13 cellular contexts compared by ENCODE assay signal in the genomic region with DNA sequence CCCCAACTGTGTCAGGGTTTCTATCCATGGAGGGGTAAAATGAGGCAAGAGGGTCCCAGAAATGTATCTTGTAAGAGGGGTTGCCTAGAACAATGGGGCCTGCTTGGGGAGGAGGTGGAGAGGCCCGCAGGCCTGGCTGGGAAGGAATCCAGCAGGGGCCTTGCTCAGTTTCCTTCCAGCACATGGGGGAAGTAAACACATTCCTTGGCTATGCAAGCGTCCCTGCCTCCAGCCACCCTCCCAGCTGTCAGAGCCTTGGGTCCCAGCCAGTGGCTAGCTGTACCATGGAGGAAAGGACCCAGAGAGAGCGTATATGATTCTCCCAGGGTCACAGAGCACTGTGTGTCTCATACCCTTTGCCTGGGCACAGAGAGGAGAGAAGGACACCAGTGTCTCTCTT.
DNase-seq lines count a peak whose midpoint lies in the region; ATAC-seq, FAIRE-seq and TF ChIP-seq lines count a peak whose summit lies in the region.
"Had no signal": no experiment of that assay in that cellular context is flagged by ENCODE, and none has a peak within 500 bp of the region (broad histone marks: within the 10 kb centered on the region; RNA-seq: fewer than 3 reads in every experiment).

No MANE protein-coding gene starts in this region.

- H3K79me2 ChIP-seq in K562 (ENCODE audit: control insufficient read depth, insufficient read depth, low read length), result no peaks in the 10 kb centered on the region

- H4K20me1 ChIP-seq in K562 (replicated peaks; ENCODE audit: control insufficient read depth, insufficient read depth, low read length), result no peaks in the 10 kb centered on the region

- H3K27me3 Mint-ChIP-seq in endodermal cell (ENCODE audit: insufficient read depth), result no peaks in the 10 kb centered on the region

- no peak overlapping the region for H3K4me3 Mint-ChIP-seq in endodermal cell
- H3K4me3 Mint-ChIP-seq: activated CD8-positive, alpha-beta T cell treated with anti-CD3 and anti-CD28 coated beads, Interleukin-2, amount 10 ng/mL, durations not matched to agents 7 days and 5 days; B cell had no signal

- H3K27ac ChIP-seq in K562 (ENCODE audit: extremely low read depth, low read depth, low read length) (0 out of 3 replicates have a peak overlapping the region, but pooled peaks have one; percentile 15), right atrium auricular region (peak overlapping the region; percentile 87 to 89), rectal smooth muscle tissue (ENCODE audit: low read depth, low read length) (peak overlapping the region; percentile 90), endodermal cell (ENCODE audit: low read depth, low read length) (no peak overlapping the region)

- no peaks in the 10 kb centered on the region for H3K9me3 ChIP-seq in K562 (replicated peaks; ENCODE audit: control insufficient read depth, insufficient read depth, low read depth, low read length)
- no peaks in the 10 kb centered on the region for H3K9me3 ChIP-seq in right atrium auricular region
- no peaks in the 10 kb centered on the region for H3K9me3 ChIP-seq in endodermal cell (ENCODE audit: control insufficient read depth, low read length)

- in situ Hi-C loops in K562 (cut with MboI), result no loop called here

- POLR2A ChIA-PET in K562 (lab: Yijun Ruan, JAX), result interaction anchor here (0.7 kb wide), 2 partner anchors 84 to 116 kb away, joined by 3 to 4 read pairs; no protein-coding TSS in a partner anchor

- no peak overlapping the region for H3K4me2 ChIP-seq in K562 (ENCODE audit: insufficient read depth, low read length)

- BruUV-seq in K562 (replicated peaks; lab: Mats Ljungman, UMichigan), result no TSS peak

- no peak for TF ChIP-seq RAD21 in K562 (CRISPR knock-in tag; conservative IDR thresholded peaks at IDR 0.05 in 1 of 2, IDR thresholded peaks at IDR 0.05 in 1 of 2)

- no peak for FAIRE-seq in K562 (lab: Jason Lieb, UNC)
- FAIRE-seq in HTR-8/SVneo (lab: Jason Lieb, UNC), result no peak
- FAIRE-seq: bronchial epithelial cell had no signal

- 56% methylated on average over 2 of the region's 3 CpGs for WGBS in K562 (ENCODE audit: insufficient coverage, low coverage, missing lambda C conversion rate)
- WGBS in endodermal cell (ENCODE audit: insufficient coverage in 1 of 2, insufficient read length in 1 of 2), 2 experiments, result 80 to 89% methylated on average over 3 of the region's 3 CpGs

- no peaks in the 10 kb centered on the region for H3K36me3 Mint-ChIP-seq in endodermal cell (ENCODE audit: low read depth)

- H2AFZ ChIP-seq in K562 (ENCODE audit: low read depth, low read length), result peak overlapping the region; percentile 69

- H3K36me3 ChIP-seq in K562 (ENCODE audit: control insufficient read depth, insufficient read depth, low read length) (no peaks in the 10 kb centered on the region), right atrium auricular region (no peaks in the 10 kb centered on the region), rectal smooth muscle tissue (ENCODE audit: control insufficient read depth, insufficient read depth, low read length) (no peaks in the 10 kb centered on the region), endodermal cell (ENCODE audit: control insufficient read depth, insufficient read depth, low read length) (no peaks in the 10 kb centered on the region)

- H3K9me1 ChIP-seq in K562 (ENCODE audit: control insufficient read depth, insufficient read depth, low read length), result no peaks in the 10 kb centered on the region

- no peak for TF ChIP-seq EP300 in K562 (IDR thresholded peaks at IDR 0.05; ENCODE audit: low read length)

- no peak overlapping the region for H3K4me3 ChIP-seq in K562
- no peak overlapping the region for H3K4me3 ChIP-seq in right atrium auricular region
- H3K4me3 ChIP-seq in rectal smooth muscle tissue (ENCODE audit: low read length), result no peak overlapping the region
- H3K4me3 ChIP-seq in endodermal cell (ENCODE audit: low read length), result no peak overlapping the region

- TF ChIP-seq CTCF in K562 (IDR thresholded peaks at IDR 0.05 in 2 of 3, conservative IDR thresholded peaks at IDR 0.05 in 1 of 3; ENCODE audit: insufficient read depth in 2 of 3, low read depth in 1 of 3, low read length in 3 of 3) (no peak), right atrium auricular region (IDR thresholded peaks at IDR 0.05) (no peak), endodermal cell (conservative IDR thresholded peaks at IDR 0.05) (no peak)

- DNase-seq in AG20443 (ENCODE audit: low spot score) (peak; percentile 82), K562 (ENCODE audit: extremely low read depth in 1 of 4, low spot score in 3 of 4) (no peak), right atrium auricular region (ENCODE audit: low spot score) (peak; percentile 84), HTR-8/SVneo (ENCODE audit: insufficient read length, low spot score) (no peak), endodermal cell (no peak)
- DNase-seq in effector CD8-positive, alpha-beta T cell (lab: John Stamatoyannopoulos, UW), result no peak
- DNase-seq: activated CD8-positive, alpha-beta T cell treated with anti-CD3 and anti-CD28 coated beads, Interleukin-2, amount 10 ng/mL, durations not matched to agents 7 days and 5 days; KG1; NCI-H2227 treated with DMSO at 0.1 percent for 48 hours had no signal

- peaks cover 25% of the 10 kb centered on the region for H3K4me1 Mint-ChIP-seq in endodermal cell
- H3K4me1 Mint-ChIP-seq: B cell had no signal

- ATAC-seq in K562 (no peak), HG03354 (IDR thresholded peaks at IDR 0.05; ENCODE audit: poor library complexity, severe bottlenecking, unreplicated experiment) (no peak)
- ATAC-seq: activated CD8-positive, alpha-beta T cell treated with anti-CD3 and anti-CD28 coated beads, Interleukin-2, amount 10 ng/mL, durations not matched to agents 7 days and 5 days had no signal

- H3K4me1 ChIP-seq in K562 (replicated peaks in 1 of 2; ENCODE audit: control insufficient read depth in 2 of 2, insufficient read depth in 2 of 2, low read length in 2 of 2) (peaks cover 53 to 61% of the 10 kb centered on the region in 2 experiments), right atrium auricular region (peaks cover 0 to 88% of the 10 kb centered on the region in 2 donors), rectal smooth muscle tissue (ENCODE audit: control insufficient read depth, insufficient read depth, low read length) (peaks cover 54% of the 10 kb centered on the region), endodermal cell (ENCODE audit: control insufficient read depth, insufficient read depth, low read length) (peaks cover 7% of the 10 kb centered on the region)

- no peak for TF ChIP-seq POLR2A in K562 (conservative IDR thresholded peaks at IDR 0.05)

- no peak overlapping the region for H3K27ac Mint-ChIP-seq in endodermal cell
- H3K27ac Mint-ChIP-seq: activated CD8-positive, alpha-beta T cell treated with anti-CD3 and anti-CD28 coated beads, Interleukin-2, amount 10 ng/mL, durations not matched to agents 7 days and 5 days; B cell had no signal

- H3K27me3 ChIP-seq in K562 (ENCODE audit: control insufficient read depth in 2 of 2, insufficient read depth in 2 of 2, low read length in 2 of 2) (no peaks in the 10 kb centered on the region), right atrium auricular region (no peaks in the 10 kb centered on the region), rectal smooth muscle tissue (ENCODE audit: control insufficient read depth, insufficient read depth, low read length) (no peaks in the 10 kb centered on the region), endodermal cell (ENCODE audit: control insufficient read depth, insufficient read depth, low read length, poor library complexity, severe bottlenecking) (no peaks in the 10 kb centered on the region)

- H3K9me3 Mint-ChIP-seq in endodermal cell, result no peaks in the 10 kb centered on the region

- CTCF ChIA-PET in K562 (lab: Yijun Ruan, JAX; ENCODE audit: low intra/inter-chr PET ratio), result interaction anchor here (1.6 to 2.6 kb wide), 2 partner anchors 115 to 169 kb away, joined by 10 to 14 read pairs; no protein-coding TSS in a partner anchor

- intact Hi-C loops in K562 (cut with micrococcal nuclease), result loop anchor here (10.0 kb wide), 1 partner anchor 355 kb away; no protein-coding TSS in a partner anchor

- no peak overlapping the region; a peak in 1 of 4 replicates for H3K9ac ChIP-seq in K562 (ENCODE audit: insufficient read depth in 1 of 2, low read depth in 2 of 2, low read length in 2 of 2)
- H3K9ac ChIP-seq in rectal smooth muscle tissue (ENCODE audit: low read length), result no peak overlapping the region
- no peak overlapping the region for H3K9ac ChIP-seq in endodermal cell (ENCODE audit: extremely low read depth, low read length, poor library complexity, severe bottlenecking)

TF ChIP-seq in K562, 482 proteins besides CTCF, POLR2A, EP300 and RAD21 (continues in another document):
- TF ChIP-seq BCOR (IDR thresholded peaks at IDR 0.05) (no peak), EGR1 (conservative IDR thresholded peaks at IDR 0.05) (no peak), TBP (optimal IDR thresholded peaks at IDR 0.05; ENCODE audit: low read depth, low read length) (no peak), RAD51 (IDR thresholded peaks at IDR 0.05; ENCODE audit: borderline replicate concordance, low read depth) (no peak), ZNF584 (CRISPR knock-in tag; IDR thresholded peaks at IDR 0.05; ENCODE audit: low read depth) (no peak), ZZZ3 (IDR thresholded peaks at IDR 0.05) (no peak), SP2 (IDR thresholded peaks at IDR 0.05; ENCODE audit: extremely low read depth, low read depth, low read length, poor library complexity, severe bottlenecking) (no peak), IRF2 (CRISPR knock-in tag; IDR thresholded peaks at IDR 0.05) (no peak), E2F5 (CRISPR knock-in tag; IDR thresholded peaks at IDR 0.05) (no peak), CREBBP (IDR thresholded peaks at IDR 0.05; ENCODE audit: low read depth, low read length) (no peak), FOXK1 (CRISPR knock-in tag; IDR thresholded peaks at IDR 0.05; ENCODE audit: borderline replicate concordance) (no peak), MECOM (CRISPR knock-in tag; IDR thresholded peaks at IDR 0.05) (no peak)
- TF ChIP-seq, protein P1, sequence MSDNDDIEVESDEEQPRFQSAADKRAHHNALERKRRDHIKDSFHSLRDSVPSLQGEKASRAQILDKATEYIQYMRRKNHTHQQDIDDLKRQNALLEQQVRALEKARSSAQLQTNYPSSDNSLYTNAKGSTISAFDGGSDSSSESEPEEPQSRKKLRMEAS (CRISPR knock-in tag; IDR thresholded peaks at IDR 0.05), result no peak

Comparison
In these comparisons a context has a peak if more than half of its experiments do, and no peak if none do; other contexts are left out.
1. DNase-seq: peak in AG20443 (single experiment) and right atrium auricular region (single experiment); none in K562 (0 of 4), effector CD8-positive, alpha-beta T cell (single experiment), HTR-8/SVneo (single experiment) and endodermal cell (single experiment).